ENCODE assay signal across 20 cellular contexts in the genomic region with DNA sequence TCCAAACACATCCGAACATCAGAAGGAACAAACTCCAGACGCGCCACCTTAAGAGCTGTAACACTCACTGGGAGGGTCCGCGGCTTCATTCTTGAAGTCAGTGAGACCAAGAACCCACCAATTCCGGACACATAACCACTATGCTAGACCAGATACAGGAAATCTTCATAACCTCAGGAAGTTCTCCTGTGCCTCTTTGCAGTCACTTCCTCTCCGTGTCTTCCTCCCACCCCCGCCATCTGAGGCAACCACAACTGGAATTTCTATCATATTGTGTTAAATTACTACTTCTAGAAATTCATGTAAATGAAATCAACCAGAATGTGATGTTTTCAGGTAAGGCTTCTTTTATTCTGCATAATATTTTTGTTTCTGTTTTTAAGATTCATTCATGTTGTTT.
DNase-seq lines count a peak whose midpoint lies in the region; ATAC-seq, FAIRE-seq and TF ChIP-seq lines count a peak whose summit lies in the region.
"Had no signal": no experiment of that assay in that cellular context is flagged by ENCODE, and none has a peak within 500 bp of the region (broad histone marks: within the 10 kb centered on the region; RNA-seq: fewer than 3 reads in every experiment).

No MANE protein-coding gene starts in this region.

- no peak overlapping the region for H3K27ac Mint-ChIP-seq in activated CD4-positive, alpha-beta memory T cell treated with anti-CD3 and anti-CD28 coated beads for 36 hours
- H3K27ac Mint-ChIP-seq: CD8-positive, alpha-beta T cell; HFFc6 had no signal

- H2AFZ ChIP-seq in HepG2 (ENCODE audit: low read length), result no peak overlapping the region

- H3K79me2 ChIP-seq in HepG2 (ENCODE audit: insufficient read depth, low read length), result no peaks in the 10 kb centered on the region

- H3K27me3 ChIP-seq in HepG2 (ENCODE audit: control insufficient read depth in 1 of 2, insufficient read depth in 2 of 2, low read length in 2 of 2), result no peaks in the 10 kb centered on the region
- H3K27me3 ChIP-seq: SJCRH30 had no signal

- H3K27ac ChIP-seq in HepG2 (ENCODE audit: extremely low read length, insufficient read depth, low read length), result no peak overlapping the region
- H3K27ac ChIP-seq: A549, SJCRH30 had no signal

- TF ChIP-seq CTCF in HepG2 (CRISPR knock-in tag; IDR thresholded peaks at IDR 0.05), result no peak

- H3K27me3 Mint-ChIP-seq in activated CD4-positive, alpha-beta memory T cell treated with anti-CD3 and anti-CD28 coated beads for 36 hours, result no peaks in the 10 kb centered on the region

- H3K36me3 Mint-ChIP-seq in activated CD4-positive, alpha-beta memory T cell treated with anti-CD3 and anti-CD28 coated beads for 36 hours, result no peaks in the 10 kb centered on the region
- H3K36me3 Mint-ChIP-seq: CD8-positive, alpha-beta T cell had no signal

- CTCF ChIA-PET in activated CD4-positive, alpha-beta memory T cell treated with anti-CD3 and anti-CD28 coated beads for 36 hours (lab: Charles Lee), result no interaction called here
- CTCF ChIA-PET in HepG2 (lab: Yijun Ruan, JAX; ENCODE audit: low intra/inter-chr PET ratio, low total read pairs), result no interaction called here

- WGBS in HepG2 (ENCODE audit: low lambda C conversion rate), result 51% methylated on average over 5 of the region's 8 CpGs

- no TSS peak for BruUV-seq in HepG2 (replicated peaks; lab: Mats Ljungman, UMichigan)

- no peak overlapping the region for H3K4me2 ChIP-seq in HepG2 (ENCODE audit: low read depth, low read length)
- H3K4me2 ChIP-seq: A549 had no signal

- H4K20me1 ChIP-seq in HepG2 (ENCODE audit: insufficient read depth, low read length), result no peaks in the 10 kb centered on the region

- in situ Hi-C loops in HepG2 (cut with HindIII; ENCODE audit: extremely low pct_ligation_motif_present, low pct_unique_long_range_greater_than_20kb), result no loop called here

- no peak for TF ChIP-seq POLR2A in HepG2 (IDR thresholded peaks at IDR 0.05; ENCODE audit: insufficient read depth in 1 of 2, low read depth in 2 of 2, low read length in 2 of 2)

- DNase-seq in A172 (ENCODE audit: low spot score), result peak; percentile 10
- DNase-seq in HT1080 (ENCODE audit: low read depth), result peak; percentile 43
- peak; percentile 55 for DNase-seq in NCI-H2227 (lab: John Stamatoyannopoulos, UW; ENCODE audit: unreplicated experiment)
- DNase-seq in UCSD-AML1 (lab: John Stamatoyannopoulos, UW; ENCODE audit: unreplicated experiment), result peak; percentile 22
- DNase-seq in left cardiac atrium, result no peak
- DNase-seq in stimulated activated naive CD4-positive, alpha-beta T cell (lab: John Stamatoyannopoulos, UW), result no peak
- DNase-seq in activated CD4-positive, alpha-beta memory T cell treated with anti-CD3 and anti-CD28 coated beads for 36 hours, result no peak
- DNase-seq in HepG2 (ENCODE audit: low spot score), result no peak
- DNase-seq: CD8-positive, alpha-beta T cell; DND-41; HFFc6; NCI-H1092 treated with DMSO at 0.1 percent for 48 hours; NCI-H1694; NCI-H2107; NCI-H69; NK-92 treated with Interleukin-12 subunit alpha and Interleukin-12 subunit beta, amount 100 ng/mL, for 24 hours; SJCRH30 had no signal

- no peak for FAIRE-seq in HepG2 (lab: Jason Lieb, UNC)
- FAIRE-seq: A549, H1, RCC 7860 had no signal

- H3K4me3 Mint-ChIP-seq in activated CD4-positive, alpha-beta memory T cell treated with anti-CD3 and anti-CD28 coated beads for 36 hours, result no peak overlapping the region
- H3K4me3 Mint-ChIP-seq: CD8-positive, alpha-beta T cell; HFFc6 had no signal

- no peak for TF ChIP-seq RAD21 in HepG2 (CRISPR knock-in tag; IDR thresholded peaks at IDR 0.05)

- POLR2A ChIA-PET in activated CD4-positive, alpha-beta memory T cell treated with anti-CD3 and anti-CD28 coated beads for 36 hours (lab: Charles Lee), result no interaction called here
- POLR2A ChIA-PET in HepG2 (lab: Yijun Ruan, JAX), result no interaction called here

- no peak for TF ChIP-seq EP300 in HepG2 (IDR thresholded peaks at IDR 0.05; ENCODE audit: low read depth in 2 of 2, low read length in 2 of 2)
- no peak for TF ChIP-seq EP300 in HepG2 (CRISPR knock-in tag; IDR thresholded peaks at IDR 0.05; ENCODE audit: borderline replicate concordance)

- no peak overlapping the region for H3K4me3 ChIP-seq in HepG2 (replicated peaks in 1 of 3; ENCODE audit: insufficient read depth in 1 of 3, low read depth in 2 of 3, low read length in 3 of 3)
- H3K4me3 ChIP-seq: A549, SJCRH30 had no signal

- ATAC-seq in left cardiac atrium (no peak), HepG2 (no peak)
- ATAC-seq: A549; CD8-positive, alpha-beta T cell had no signal

- H3K4me1 ChIP-seq in HepG2 (ENCODE audit: insufficient read depth, low read length), result no peaks in the 10 kb centered on the region
- H3K4me1 ChIP-seq: A549, SJCRH30 had no signal

- no peaks in the 10 kb centered on the region for H3K36me3 ChIP-seq in HepG2 (replicated peaks in 1 of 2; ENCODE audit: control insufficient read depth in 1 of 2, insufficient read depth in 2 of 2, low read length in 2 of 2)
- H3K36me3 ChIP-seq: SJCRH30 had no signal

- no peaks in the 10 kb centered on the region for H3K4me1 Mint-ChIP-seq in activated CD4-positive, alpha-beta memory T cell treated with anti-CD3 and anti-CD28 coated beads for 36 hours (ENCODE audit: low read depth)

- intact Hi-C loops in left cardiac atrium (cut with DNase I), result no loop called here
- intact Hi-C loops in activated CD4-positive, alpha-beta memory T cell treated with anti-CD3 and anti-CD28 coated beads for 36 hours (cut with micrococcal nuclease), result no loop called here
- intact Hi-C loops in HepG2 (cut with micrococcal nuclease; ENCODE audit: unreplicated experiment), result no loop called here

- H3K9me3 Mint-ChIP-seq in activated CD4-positive, alpha-beta memory T cell treated with anti-CD3 and anti-CD28 coated beads for 36 hours, result peaks cover 33% of the 10 kb centered on the region

- H3K9ac ChIP-seq in HepG2 (ENCODE audit: insufficient read depth, low read depth, low read length), result no peak overlapping the region

- peaks cover 20% of the 10 kb centered on the region; the same call in 1 of the 2 replicates for H3K9me3 ChIP-seq in HepG2 (ENCODE audit: low read length)
- H3K9me3 ChIP-seq: A549, SJCRH30 had no signal

TF ChIP-seq in HepG2, 621 proteins besides CTCF, POLR2A, EP300 and RAD21:
- TF ChIP-seq POLR2G (IDR thresholded peaks at IDR 0.05; ENCODE audit: low read depth, low read length) (no peak), ZKSCAN1 (IDR thresholded peaks at IDR 0.05; ENCODE audit: low read length) (no peak), ZNF792 (CRISPR knock-in tag; IDR thresholded peaks at IDR 0.05) (no peak), NRL (CRISPR knock-in tag; IDR thresholded peaks at IDR 0.05; ENCODE audit: borderline replicate concordance) (no peak), SP140L (CRISPR knock-in tag; IDR thresholded peaks at IDR 0.05; ENCODE audit: borderline replicate concordance) (no peak), HOXD1 (CRISPR knock-in tag; IDR thresholded peaks at IDR 0.05) (no peak), YY1 (IDR thresholded peaks at IDR 0.05; ENCODE audit: insufficient read depth, insufficient replicate concordance, low read depth, low read length) (no peak), XBP1 (CRISPR knock-in tag; IDR thresholded peaks at IDR 0.05) (no peak), SNAPC2 (CRISPR knock-in tag; IDR thresholded peaks at IDR 0.05) (no peak), CENPX (CRISPR knock-in tag; IDR thresholded peaks at IDR 0.05) (no peak), PRPF4 (IDR thresholded peaks at IDR 0.05; ENCODE audit: low read depth, low read length, poor library complexity, severe bottlenecking) (no peak), ZNF766 (CRISPR knock-in tag; IDR thresholded peaks at IDR 0.05; ENCODE audit: borderline replicate concordance) (no peak), MIXL1 (CRISPR knock-in tag; IDR thresholded peaks at IDR 0.05) (no peak), ELF1 (CRISPR knock-in tag; IDR thresholded peaks at IDR 0.05) (no peak)
- TF ChIP-seq, protein P1, sequence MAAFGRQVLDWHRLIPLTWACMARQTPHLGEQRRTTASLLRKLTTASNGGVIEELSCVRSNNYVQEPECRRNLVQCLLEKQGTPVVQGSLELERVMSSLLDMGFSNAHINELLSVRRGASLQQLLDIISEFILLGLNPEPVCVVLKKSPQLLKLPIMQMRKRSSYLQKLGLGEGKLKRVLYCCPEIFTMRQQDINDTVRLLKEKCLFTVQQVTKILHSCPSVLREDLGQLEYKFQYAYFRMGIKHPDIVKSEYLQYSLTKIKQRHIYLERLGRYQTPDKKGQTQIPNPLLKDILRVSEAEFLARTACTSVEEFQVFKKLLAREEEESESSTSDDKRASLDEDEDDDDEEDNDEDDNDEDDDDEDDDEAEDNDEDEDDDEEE (CRISPR knock-in tag; IDR thresholded peaks at IDR 0.05), result no peak
- TF ChIP-seq, protein P2, sequence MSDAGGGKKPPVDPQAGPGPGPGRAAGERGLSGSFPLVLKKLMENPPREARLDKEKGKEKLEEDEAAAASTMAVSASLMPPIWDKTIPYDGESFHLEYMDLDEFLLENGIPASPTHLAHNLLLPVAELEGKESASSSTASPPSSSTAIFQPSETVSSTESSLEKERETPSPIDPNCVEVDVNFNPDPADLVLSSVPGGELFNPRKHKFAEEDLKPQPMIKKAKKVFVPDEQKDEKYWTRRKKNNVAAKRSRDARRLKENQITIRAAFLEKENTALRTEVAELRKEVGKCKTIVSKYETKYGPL (CRISPR knock-in tag; IDR thresholded peaks at IDR 0.05), result no peak
- TF ChIP-seq, protein P3, sequence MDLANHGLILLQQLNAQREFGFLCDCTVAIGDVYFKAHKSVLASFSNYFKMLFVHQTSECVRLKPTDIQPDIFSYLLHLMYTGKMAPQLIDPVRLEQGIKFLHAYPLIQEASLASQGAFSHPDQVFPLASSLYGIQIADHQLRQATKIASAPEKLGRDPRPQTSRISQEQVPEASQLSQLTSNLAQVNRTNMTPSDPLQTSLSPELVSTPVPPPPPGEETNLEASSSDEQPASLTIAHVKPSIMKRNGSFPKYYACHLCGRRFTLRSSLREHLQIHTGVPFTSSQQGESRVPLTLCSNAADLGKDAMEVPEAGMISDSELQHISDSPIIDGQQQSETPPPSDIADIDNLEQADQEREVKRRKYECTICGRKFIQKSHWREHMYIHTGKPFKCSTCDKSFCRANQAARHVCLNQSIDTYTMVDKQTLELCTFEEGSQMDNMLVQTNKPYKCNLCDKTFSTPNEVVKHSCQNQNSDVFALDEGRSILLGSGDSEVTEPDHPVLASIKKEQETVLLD (CRISPR knock-in tag; IDR thresholded peaks at IDR 0.05; ENCODE audit: low read depth), result no peak

Comparison
In these comparisons a context has a peak if more than half of its experiments do, and no peak if none do; other contexts are left out.
1. DNase-seq: peak in A172 (single experiment), HT1080 (single experiment), NCI-H2227 (single experiment) and UCSD-AML1 (single experiment); none in left cardiac atrium (single experiment), stimulated activated naive CD4-positive, alpha-beta T cell (0 of 6), activated CD4-positive, alpha-beta memory T cell treated with anti-CD3 and anti-CD28 coated beads for 36 hours (single experiment) and HepG2 (single experiment).